12 cellular contexts compared by ENCODE assay signal in genomic region chr10:7457478-7458316, GRCh38. TPM values are rescaled to one million over a fixed set of nuclear protein-coding genes. Genes with fewer than 3 reads are reported as not detected.
DNase-seq lines count a peak whose midpoint lies in the region; ATAC-seq, FAIRE-seq and TF ChIP-seq lines count a peak whose summit lies in the region.
"Had no signal": no experiment of that assay in that cellular context is flagged by ENCODE, and none has a peak within 500 bp of the region (broad histone marks: within the 10 kb centered on the region; RNA-seq: fewer than 3 reads in every experiment).

No MANE protein-coding gene starts in this region.

- peak overlapping the region; percentile 29 for H3K9ac ChIP-seq in smooth muscle cell (ENCODE audit: low read depth)
- H3K9ac ChIP-seq in mesenchymal stem cell (ENCODE audit: low read length): no peak overlapping the region

- no peaks in the 10 kb centered on the region for H3K27me3 ChIP-seq in smooth muscle cell (ENCODE audit: low read depth)
- no peaks in the 10 kb centered on the region for H3K27me3 ChIP-seq in mesenchymal stem cell (ENCODE audit: control insufficient read depth in 1 of 2, insufficient read depth in 1 of 2, low read length in 2 of 2)
- H3K27me3 ChIP-seq: breast epithelium had no signal

- no peak overlapping the region for H3K23ac ChIP-seq in mesenchymal stem cell (ENCODE audit: low read length in 2 of 2)

- peak; percentile 83 for ATAC-seq in HG02642 (IDR thresholded peaks at IDR 0.05; ENCODE audit: poor library complexity, unreplicated experiment)

- H2BK120ac ChIP-seq in mesenchymal stem cell (ENCODE audit: low read depth, low read length): no peak overlapping the region

- TF ChIP-seq CTCF in smooth muscle cell (IDR thresholded peaks at IDR 0.05; ENCODE audit: borderline replicate concordance, insufficient read depth, poor library complexity, severe bottlenecking) (no peak), lower leg skin (IDR thresholded peaks at IDR 0.05) (no peak)

- no peaks in the 10 kb centered on the region for H3F3A ChIP-seq in smooth muscle cell (ENCODE audit: low read depth)

- H3K79me2 ChIP-seq in smooth muscle cell (ENCODE audit: low read depth): no peaks in the 10 kb centered on the region

- no peak overlapping the region for H2AK5ac ChIP-seq in mesenchymal stem cell (ENCODE audit: low read length, severe bottlenecking)

- no peak overlapping the region for H2BK12ac ChIP-seq in mesenchymal stem cell (ENCODE audit: low read length in 2 of 2)

- no peak overlapping the region for H4K91ac ChIP-seq in mesenchymal stem cell (ENCODE audit: low read length)

- peak; percentile 87 for FAIRE-seq in GM19239 (lab: Jason Lieb, UNC)
- FAIRE-seq: G401.6 had no signal

- DNase-seq in GM19239 (ENCODE audit: insufficient read length, low spot score) (no peak), M059J (ENCODE audit: low read depth) (peak; percentile 5), smooth muscle cell (lab: John Stamatoyannopoulos, UW; ENCODE audit: unreplicated experiment) (no peak), mesenchymal stem cell (no peak), lower leg skin (ENCODE audit: low spot score in 2 of 2) (no peak), SHP77 (lab: John Stamatoyannopoulos, UW) (no peak)
- DNase-seq: activated T-cell treated with anti-CD3 and anti-CD28 coated beads for 4 hours, naive B cell, T-helper 2 cell had no signal

- H2BK15ac ChIP-seq in mesenchymal stem cell (ENCODE audit: low read depth, poor library complexity, severe bottlenecking): no peak overlapping the region

- H2AFZ ChIP-seq in smooth muscle cell (ENCODE audit: low read depth): peak overlapping the region; percentile 75
- no peak overlapping the region for H2AFZ ChIP-seq in mesenchymal stem cell (ENCODE audit: low read depth, low read length)

- H4K8ac ChIP-seq in mesenchymal stem cell (ENCODE audit: low read length): no peak overlapping the region

- H4K20me1 ChIP-seq in smooth muscle cell (ENCODE audit: low read depth): no peaks in the 10 kb centered on the region

- no peak overlapping the region for H3K4ac ChIP-seq in mesenchymal stem cell (ENCODE audit: low read depth in 1 of 2, low read length in 2 of 2)

- intact Hi-C loops in lower leg skin (cut with DNase I; ENCODE audit: low total_unique reads): no loop called here

- H3K14ac ChIP-seq in mesenchymal stem cell (ENCODE audit: low read length in 2 of 2): no peak overlapping the region

- H3K27ac ChIP-seq in smooth muscle cell (ENCODE audit: low read depth): peak overlapping the region; percentile 76
- H3K27ac ChIP-seq in mesenchymal stem cell (ENCODE audit: low read length, poor library complexity, severe bottlenecking): no peak overlapping the region
- H3K27ac ChIP-seq: breast epithelium had no signal

- H3K4me3 ChIP-seq in smooth muscle cell: no peak overlapping the region
- H3K4me3 ChIP-seq in mesenchymal stem cell (ENCODE audit: insufficient read depth in 1 of 2, low read depth in 1 of 2, low read length in 2 of 2): no peak overlapping the region
- H3K4me3 ChIP-seq in lower leg skin (ENCODE audit: low read depth, poor library complexity, severe bottlenecking): no peak overlapping the region
- H3K4me3 ChIP-seq: breast epithelium had no signal

- no peaks in the 10 kb centered on the region for H3K79me1 ChIP-seq in mesenchymal stem cell (replicated peaks; ENCODE audit: low read length, poor library complexity, severe bottlenecking)

- TF ChIP-seq POLR2A in lower leg skin (IDR thresholded peaks at IDR 0.05): no peak

- H3K9me3 ChIP-seq in smooth muscle cell (replicated peaks; ENCODE audit: low read depth) (no peaks in the 10 kb centered on the region), mesenchymal stem cell (ENCODE audit: control insufficient read depth, low read length) (peaks cover 5% of the 10 kb centered on the region)
- H3K9me3 ChIP-seq: breast epithelium had no signal

- peaks cover 2% of the 10 kb centered on the region for H3K4me1 ChIP-seq in smooth muscle cell (ENCODE audit: low read depth)
- no peaks in the 10 kb centered on the region for H3K4me1 ChIP-seq in mesenchymal stem cell (ENCODE audit: control insufficient read depth, insufficient read depth, low read depth, low read length)
- H3K4me1 ChIP-seq: breast epithelium had no signal

- H2BK5ac ChIP-seq in mesenchymal stem cell (ENCODE audit: low read depth, low read length, poor library complexity, severe bottlenecking): no peak overlapping the region

- WGBS in smooth muscle cell (ENCODE audit: low lambda C conversion rate): 78% methylated on average over 14 of the region's 14 CpGs
- 89% methylated on average over 14 of the region's 14 CpGs for WGBS in mesenchymal stem cell
- WGBS in lower leg skin, 2 donors: 86 to 87% methylated on average over 14 of the region's 14 CpGs

- H3K36me3 ChIP-seq in smooth muscle cell (ENCODE audit: low read depth): no peaks in the 10 kb centered on the region
- H3K36me3 ChIP-seq in mesenchymal stem cell (ENCODE audit: control insufficient read depth in 1 of 2, insufficient read depth in 2 of 2, low read depth in 1 of 2, low read length in 2 of 2): no peaks in the 10 kb centered on the region
- H3K36me3 ChIP-seq: breast epithelium had no signal

- H3K4me2 ChIP-seq in smooth muscle cell (peak overlapping the region; percentile 22), mesenchymal stem cell (ENCODE audit: low read length, poor library complexity, severe bottlenecking) (no peak overlapping the region)

- H3K18ac ChIP-seq in mesenchymal stem cell (ENCODE audit: low read depth in 1 of 2, low read length in 2 of 2): no peak overlapping the region

RNA-seq across cellular contexts. Expression of gene SFMBT2, which starts 46.9 kb away (rescaled TPM):
- 2.0 and 4.6 TPM in 2 replicates for total RNA-seq in M059J (2014; rRNA removed; shearing (Covaris generic))
- 1.4 and 2.5 TPM in 2 replicates for total RNA-seq in smooth muscle cell
- 0.60 and 0.90 TPM in 2 replicates for polyA plus RNA-seq in smooth muscle cell
- 2.2 TPM for polyA plus RNA-seq in mesenchymal stem cell (2013, experiment 1 of 2)
- polyA plus RNA-seq in mesenchymal stem cell (2013, experiment 2 of 2): 2.2 TPM
- total RNA-seq in lower leg skin: 1 to 10 TPM in 3 of 4 donors, under 1 TPM in 1; 0.42 to 3.3 (median 1.9) TPM
